ENCODE assay signal across 1 cellular context in genomic region chr2:174395284-174395968, GRCh38.
TF ChIP-seq lines count a peak whose summit lies in the region.

A gene with protein sequence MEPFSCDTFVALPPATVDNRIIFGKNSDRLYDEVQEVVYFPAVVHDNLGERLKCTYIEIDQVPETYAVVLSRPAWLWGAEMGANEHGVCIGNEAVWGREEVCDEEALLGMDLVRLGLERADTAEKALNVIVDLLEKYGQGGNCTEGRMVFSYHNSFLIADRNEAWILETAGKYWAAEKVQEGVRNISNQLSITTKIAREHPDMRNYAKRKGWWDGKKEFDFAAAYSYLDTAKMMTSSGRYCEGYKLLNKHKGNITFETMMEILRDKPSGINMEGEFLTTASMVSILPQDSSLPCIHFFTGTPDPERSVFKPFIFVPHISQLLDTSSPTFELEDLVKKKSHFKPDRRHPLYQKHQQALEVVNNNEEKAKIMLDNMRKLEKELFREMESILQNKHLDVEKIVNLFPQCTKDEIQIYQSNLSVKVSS (plus strand): TSS chr2:174395730. CDS start chr2:174398284, 2,554 bp downstream.

TF ChIP-seq in GM12878, 131 proteins besides CTCF, POLR2A, EP300 and RAD21 (continued from another document and continues in another):
- TF ChIP-seq MLLT1 (IDR thresholded peaks at IDR 0.05), result peak; percentile 67; the same call in 1 of the 2 replicates
- TF ChIP-seq, protein P1, sequence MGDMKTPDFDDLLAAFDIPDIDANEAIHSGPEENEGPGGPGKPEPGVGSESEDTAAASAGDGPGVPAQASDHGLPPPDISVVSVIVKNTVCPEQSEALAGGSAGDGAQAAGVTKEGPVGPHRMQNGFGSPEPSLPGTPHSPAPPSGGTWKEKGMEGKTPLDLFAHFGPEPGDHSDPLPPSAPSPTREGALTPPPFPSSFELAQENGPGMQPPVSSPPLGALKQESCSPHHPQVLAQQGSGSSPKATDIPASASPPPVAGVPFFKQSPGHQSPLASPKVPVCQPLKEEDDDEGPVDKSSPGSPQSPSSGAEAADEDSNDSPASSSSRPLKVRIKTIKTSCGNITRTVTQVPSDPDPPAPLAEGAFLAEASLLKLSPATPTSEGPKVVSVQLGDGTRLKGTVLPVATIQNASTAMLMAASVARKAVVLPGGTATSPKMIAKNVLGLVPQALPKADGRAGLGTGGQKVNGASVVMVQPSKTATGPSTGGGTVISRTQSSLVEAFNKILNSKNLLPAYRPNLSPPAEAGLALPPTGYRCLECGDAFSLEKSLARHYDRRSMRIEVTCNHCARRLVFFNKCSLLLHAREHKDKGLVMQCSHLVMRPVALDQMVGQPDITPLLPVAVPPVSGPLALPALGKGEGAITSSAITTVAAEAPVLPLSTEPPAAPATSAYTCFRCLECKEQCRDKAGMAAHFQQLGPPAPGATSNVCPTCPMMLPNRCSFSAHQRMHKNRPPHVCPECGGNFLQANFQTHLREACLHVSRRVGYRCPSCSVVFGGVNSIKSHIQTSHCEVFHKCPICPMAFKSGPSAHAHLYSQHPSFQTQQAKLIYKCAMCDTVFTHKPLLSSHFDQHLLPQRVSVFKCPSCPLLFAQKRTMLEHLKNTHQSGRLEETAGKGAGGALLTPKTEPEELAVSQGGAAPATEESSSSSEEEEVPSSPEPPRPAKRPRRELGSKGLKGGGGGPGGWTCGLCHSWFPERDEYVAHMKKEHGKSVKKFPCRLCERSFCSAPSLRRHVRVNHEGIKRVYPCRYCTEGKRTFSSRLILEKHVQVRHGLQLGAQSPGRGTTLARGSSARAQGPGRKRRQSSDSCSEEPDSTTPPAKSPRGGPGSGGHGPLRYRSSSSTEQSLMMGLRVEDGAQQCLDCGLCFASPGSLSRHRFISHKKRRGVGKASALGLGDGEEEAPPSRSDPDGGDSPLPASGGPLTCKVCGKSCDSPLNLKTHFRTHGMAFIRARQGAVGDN (IDR thresholded peaks at IDR 0.05), result peak; percentile 66
- peak; percentile 98 for TF ChIP-seq GABPA (IDR thresholded peaks at IDR 0.05; ENCODE audit: low read depth)
- 0 out of 2 replicates have a peak, but pooled peaks have one; percentile 70 for TF ChIP-seq GATAD2B (conservative IDR thresholded peaks at IDR 0.05; ENCODE audit: low read depth)
- TF ChIP-seq BCL11A (IDR thresholded peaks at IDR 0.05; ENCODE audit: low read depth, low read length), result no peak
- TF ChIP-seq, protein P2, sequence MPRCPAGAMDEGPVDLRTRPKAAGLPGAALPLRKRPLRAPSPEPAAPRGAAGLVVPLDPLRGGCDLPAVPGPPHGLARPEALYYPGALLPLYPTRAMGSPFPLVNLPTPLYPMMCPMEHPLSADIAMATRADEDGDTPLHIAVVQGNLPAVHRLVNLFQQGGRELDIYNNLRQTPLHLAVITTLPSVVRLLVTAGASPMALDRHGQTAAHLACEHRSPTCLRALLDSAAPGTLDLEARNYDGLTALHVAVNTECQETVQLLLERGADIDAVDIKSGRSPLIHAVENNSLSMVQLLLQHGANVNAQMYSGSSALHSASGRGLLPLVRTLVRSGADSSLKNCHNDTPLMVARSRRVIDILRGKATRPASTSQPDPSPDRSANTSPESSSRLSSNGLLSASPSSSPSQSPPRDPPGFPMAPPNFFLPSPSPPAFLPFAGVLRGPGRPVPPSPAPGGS (IDR thresholded peaks at IDR 0.05; ENCODE audit: borderline replicate concordance, insufficient read depth, low read depth, low read length, poor library complexity, severe bottlenecking), result no peak
- no peak for TF ChIP-seq SUZ12 (IDR thresholded peaks at IDR 0.05; ENCODE audit: unreplicated experiment)
- no peak for TF ChIP-seq ATF2 (IDR thresholded peaks at IDR 0.05; ENCODE audit: low read length)
- no peak; the same call in 1 of the 2 replicates for TF ChIP-seq PAX8 (IDR thresholded peaks at IDR 0.05)
- TF ChIP-seq, protein P3, sequence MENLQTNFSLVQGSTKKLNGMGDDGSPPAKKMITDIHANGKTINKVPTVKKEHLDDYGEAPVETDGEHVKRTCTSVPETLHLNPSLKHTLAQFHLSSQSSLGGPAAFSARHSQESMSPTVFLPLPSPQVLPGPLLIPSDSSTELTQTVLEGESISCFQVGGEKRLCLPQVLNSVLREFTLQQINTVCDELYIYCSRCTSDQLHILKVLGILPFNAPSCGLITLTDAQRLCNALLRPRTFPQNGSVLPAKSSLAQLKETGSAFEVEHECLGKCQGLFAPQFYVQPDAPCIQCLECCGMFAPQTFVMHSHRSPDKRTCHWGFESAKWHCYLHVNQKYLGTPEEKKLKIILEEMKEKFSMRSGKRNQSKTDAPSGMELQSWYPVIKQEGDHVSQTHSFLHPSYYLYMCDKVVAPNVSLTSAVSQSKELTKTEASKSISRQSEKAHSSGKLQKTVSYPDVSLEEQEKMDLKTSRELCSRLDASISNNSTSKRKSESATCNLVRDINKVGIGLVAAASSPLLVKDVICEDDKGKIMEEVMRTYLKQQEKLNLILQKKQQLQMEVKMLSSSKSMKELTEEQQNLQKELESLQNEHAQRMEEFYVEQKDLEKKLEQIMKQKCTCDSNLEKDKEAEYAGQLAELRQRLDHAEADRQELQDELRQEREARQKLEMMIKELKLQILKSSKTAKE (IDR thresholded peaks at IDR 0.05; ENCODE audit: low read depth, poor library complexity, severe bottlenecking), result peak; percentile 64
- TF ChIP-seq, protein P4, sequence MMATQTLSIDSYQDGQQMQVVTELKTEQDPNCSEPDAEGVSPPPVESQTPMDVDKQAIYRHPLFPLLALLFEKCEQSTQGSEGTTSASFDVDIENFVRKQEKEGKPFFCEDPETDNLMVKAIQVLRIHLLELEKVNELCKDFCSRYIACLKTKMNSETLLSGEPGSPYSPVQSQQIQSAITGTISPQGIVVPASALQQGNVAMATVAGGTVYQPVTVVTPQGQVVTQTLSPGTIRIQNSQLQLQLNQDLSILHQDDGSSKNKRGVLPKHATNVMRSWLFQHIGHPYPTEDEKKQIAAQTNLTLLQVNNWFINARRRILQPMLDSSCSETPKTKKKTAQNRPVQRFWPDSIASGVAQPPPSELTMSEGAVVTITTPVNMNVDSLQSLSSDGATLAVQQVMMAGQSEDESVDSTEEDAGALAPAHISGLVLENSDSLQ (IDR thresholded peaks at IDR 0.05), result peak; percentile 87
- peak; percentile 87 for TF ChIP-seq NBN (IDR thresholded peaks at IDR 0.05)
- no peak for TF ChIP-seq HDAC6 (IDR thresholded peaks at IDR 0.05; ENCODE audit: unreplicated experiment)
- TF ChIP-seq HCFC1 (IDR thresholded peaks at IDR 0.05; ENCODE audit: low read length), result peak; percentile 58
- no peak for TF ChIP-seq SMAD1 (IDR thresholded peaks at IDR 0.05; ENCODE audit: low read depth, partially characterized antibody)
- TF ChIP-seq KAT2A (conservative IDR thresholded peaks at IDR 0.05; ENCODE audit: control insufficient read depth, low read depth, low read length), result no peak
- TF ChIP-seq SUPT20H (IDR thresholded peaks at IDR 0.05; ENCODE audit: borderline replicate concordance, control insufficient read depth, low read depth, low read length), result no peak
- no peak for TF ChIP-seq ZBED1 (IDR thresholded peaks at IDR 0.05; ENCODE audit: borderline replicate concordance)
- TF ChIP-seq SP1 (IDR thresholded peaks at IDR 0.05; ENCODE audit: low read depth, low read length), result peak; percentile 23
- TF ChIP-seq JUNB (IDR thresholded peaks at IDR 0.05), result no peak
- no peak for TF ChIP-seq E4F1 (IDR thresholded peaks at IDR 0.05; ENCODE audit: borderline replicate concordance, partially characterized antibody)
- TF ChIP-seq TBL1XR1 (IDR thresholded peaks at IDR 0.05; ENCODE audit: low read depth, low read length), result peak; percentile 52
- peak; percentile 36; the same call in 1 of the 2 replicates for TF ChIP-seq SREBF1 (IDR thresholded peaks at IDR 0.05; ENCODE audit: low read length)
- TF ChIP-seq NFYA (IDR thresholded peaks at IDR 0.05; ENCODE audit: borderline replicate concordance, low read depth, low read length), result no peak
- TF ChIP-seq, protein P5, sequence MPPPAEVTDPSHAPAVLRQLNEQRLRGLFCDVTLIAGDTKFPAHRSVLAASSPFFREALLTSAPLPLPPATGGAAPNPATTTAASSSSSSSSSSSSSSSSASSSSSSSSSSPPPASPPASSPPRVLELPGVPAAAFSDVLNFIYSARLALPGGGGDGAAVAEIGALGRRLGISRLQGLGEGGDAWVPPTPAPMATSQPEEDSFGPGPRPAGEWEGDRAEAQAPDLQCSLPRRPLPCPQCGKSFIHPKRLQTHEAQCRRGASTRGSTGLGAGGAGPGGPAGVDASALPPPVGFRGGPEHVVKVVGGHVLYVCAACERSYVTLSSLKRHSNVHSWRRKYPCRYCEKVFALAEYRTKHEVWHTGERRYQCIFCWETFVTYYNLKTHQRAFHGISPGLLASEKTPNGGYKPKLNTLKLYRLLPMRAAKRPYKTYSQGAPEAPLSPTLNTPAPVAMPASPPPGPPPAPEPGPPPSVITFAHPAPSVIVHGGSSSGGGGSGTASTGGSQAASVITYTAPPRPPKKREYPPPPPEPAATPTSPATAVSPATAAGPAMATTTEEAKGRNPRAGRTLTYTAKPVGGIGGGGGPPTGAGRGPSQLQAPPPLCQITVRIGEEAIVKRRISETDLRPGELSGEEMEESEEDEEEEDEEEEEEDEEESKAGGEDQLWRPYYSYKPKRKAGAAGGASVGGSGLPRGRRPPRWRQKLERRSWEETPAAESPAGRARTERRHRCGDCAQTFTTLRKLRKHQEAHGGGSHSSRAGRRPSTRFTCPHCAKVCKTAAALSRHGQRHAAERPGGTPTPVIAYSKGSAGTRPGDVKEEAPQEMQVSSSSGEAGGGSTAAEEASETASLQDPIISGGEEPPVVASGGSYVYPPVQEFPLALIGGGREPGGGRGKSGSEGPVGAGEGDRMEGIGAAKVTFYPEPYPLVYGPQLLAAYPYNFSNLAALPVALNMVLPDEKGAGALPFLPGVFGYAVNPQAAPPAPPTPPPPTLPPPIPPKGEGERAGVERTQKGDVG (CRISPR knock-in tag; IDR thresholded peaks at IDR 0.05), result no peak
- peak; percentile 85 for TF ChIP-seq CREM (IDR thresholded peaks at IDR 0.05; ENCODE audit: low read depth)
- TF ChIP-seq TCF7 (IDR thresholded peaks at IDR 0.05; ENCODE audit: borderline replicate concordance), result no peak
- no peak for TF ChIP-seq EZH2 (IDR thresholded peaks at IDR 0.05; ENCODE audit: borderline replicate concordance, control insufficient read depth, low read depth, low read length)
- no peak for TF ChIP-seq NR2C2 (IDR thresholded peaks at IDR 0.05; ENCODE audit: borderline replicate concordance, control insufficient read depth, insufficient read length, low read depth)
- peak; percentile 79 for TF ChIP-seq KLF5 (IDR thresholded peaks at IDR 0.05; ENCODE audit: partially characterized antibody)
- no peak for TF ChIP-seq USF1 (IDR thresholded peaks at IDR 0.05; ENCODE audit: borderline replicate concordance, extremely low read length, insufficient read depth, low read depth, low read length)
- no peak for TF ChIP-seq FOXM1 (IDR thresholded peaks at IDR 0.05; ENCODE audit: low read depth, low read length)
- no peak for TF ChIP-seq KDM1A (IDR thresholded peaks at IDR 0.05; ENCODE audit: borderline replicate concordance)
- no peak for TF ChIP-seq TARDBP (IDR thresholded peaks at IDR 0.05; ENCODE audit: borderline replicate concordance)
